In the genomic region with DNA sequence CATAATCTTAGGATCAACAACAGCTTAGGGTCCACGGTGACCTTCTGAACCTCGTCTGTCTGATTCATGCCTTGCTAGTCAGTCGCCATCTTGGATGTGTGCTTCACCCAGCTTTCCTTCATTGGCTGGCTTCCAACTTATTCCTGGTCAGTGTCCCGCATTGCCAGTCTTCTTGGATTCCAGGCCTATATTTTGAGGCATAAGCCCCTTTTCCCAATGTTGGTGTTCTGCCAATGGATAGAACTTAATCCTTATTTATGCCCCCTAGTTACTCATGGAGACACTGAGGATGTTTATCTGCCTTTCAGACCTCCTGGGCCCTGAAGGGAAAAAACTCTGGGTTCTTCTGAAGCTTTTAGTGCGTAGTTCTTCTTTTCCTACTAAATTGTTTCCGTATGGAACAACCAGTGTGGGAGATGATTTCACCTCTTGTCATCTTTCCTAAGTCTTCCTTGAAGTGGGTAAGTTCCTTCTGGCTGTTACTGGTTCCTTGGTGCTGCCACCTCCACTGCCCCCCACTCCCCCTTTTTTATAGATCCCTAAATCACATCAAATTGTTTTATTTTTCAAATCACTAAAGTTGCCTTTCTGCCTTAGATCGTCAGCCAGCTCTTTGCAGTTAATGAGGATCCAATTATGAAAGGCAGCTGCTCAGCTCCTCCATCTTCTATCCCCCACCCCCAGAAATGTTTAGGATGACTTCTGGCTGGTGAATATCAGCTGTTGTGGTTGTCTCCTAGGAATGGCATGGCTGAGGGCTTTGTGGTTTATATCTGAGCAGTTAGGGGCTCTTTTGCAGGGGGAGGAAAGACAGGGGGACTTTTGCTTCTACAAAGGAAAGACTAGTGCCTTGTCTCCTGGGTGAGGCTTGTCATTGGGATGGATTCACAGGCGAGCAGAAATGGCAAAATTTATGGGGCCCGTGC, we compare ENCODE assay signal across 21 cellular contexts. TPM values are rescaled to one million over a fixed set of nuclear protein-coding genes. Genes with fewer than 3 reads are reported as not detected.
A peak's percentile ranks its signal among the peaks of the same experiment; 100 is the strongest.
DNase-seq lines count a peak whose midpoint lies in the region; ATAC-seq and TF ChIP-seq lines count a peak whose summit lies in the region.
"Had no signal": no experiment of that assay in that cellular context is flagged by ENCODE, and none has a peak within 500 bp of the region (broad histone marks: within the 10 kb centered on the region; RNA-seq: fewer than 3 reads in every experiment).

No MANE protein-coding gene starts in this region.

- TF ChIP-seq POLR2A in stomach (IDR thresholded peaks at IDR 0.05): no peak

- H3K36me3 ChIP-seq in GM23338 (ENCODE audit: insufficient read depth) (peaks cover 10% of the 10 kb centered on the region), SK-N-MC (ENCODE audit: insufficient read depth, low read length) (peaks cover 68% of the 10 kb centered on the region; the same call in 1 of the 2 replicates), stomach (peaks cover 20 to 59% (median 53%) of the 10 kb centered on the region in 4 donors), right atrium auricular region (peaks cover 52% of the 10 kb centered on the region)

- no peak overlapping the region for H3K4me3 Mint-ChIP-seq in GM23338
- H3K4me3 Mint-ChIP-seq: activated CD8-positive, alpha-beta memory T cell treated with anti-CD3 and anti-CD28 coated beads, Interleukin-2, amount 10 ng/mL, durations not matched to agents 7 days and 5 days; stimulated activated effector memory CD8-positive, alpha-beta T cell treated with anti-CD3 and anti-CD28 coated beads, Interleukin-12 subunit alpha, Interleukin-12 subunit beta, amount 100 ng/mL, for 72 hours had no signal

- H3K79me2 ChIP-seq in GM23338 (replicated peaks; ENCODE audit: insufficient read depth): peaks cover 57% of the 10 kb centered on the region

- no peak overlapping the region for H3K4me2 ChIP-seq in GM23338

- TF ChIP-seq CTCF in GM23338 (conservative IDR thresholded peaks at IDR 0.05; ENCODE audit: low read depth in 2 of 2) (no peak), foreskin fibroblast (IDR thresholded peaks at IDR 0.05; ENCODE audit: low read depth, low read length) (no peak), stomach (IDR thresholded peaks at IDR 0.05) (no peak), right atrium auricular region (IDR thresholded peaks at IDR 0.05) (no peak)

- H3K9ac ChIP-seq in SK-N-MC (ENCODE audit: insufficient read length): no peak overlapping the region

- intact Hi-C loops in stomach (cut with DNase I; ENCODE audit: low total_unique reads): no loop called here

- H3K4me3 ChIP-seq in GM23338: no peak overlapping the region
- no peak overlapping the region for H3K4me3 ChIP-seq in SK-N-MC
- H3K4me3 ChIP-seq in foreskin fibroblast (ENCODE audit: low read depth in 1 of 2, low read length in 2 of 2): no peak overlapping the region
- no peak overlapping the region for H3K4me3 ChIP-seq in stomach
- H3K4me3 ChIP-seq in right atrium auricular region: no peak overlapping the region
- H3K4me3 ChIP-seq: left ventricle myocardium inferior, tibial nerve had no signal

- no peaks in the 10 kb centered on the region for H3F3A ChIP-seq in GM23338 (replicated peaks; ENCODE audit: low read depth)

- WGBS in stomach, 5 donors: 78 to 88% (median 84%) methylated on average over 9 of the region's 9 CpGs

- H3K9me3 Mint-ChIP-seq in GM23338: no peaks in the 10 kb centered on the region
- H3K9me3 Mint-ChIP-seq: stimulated activated effector memory CD8-positive, alpha-beta T cell treated with anti-CD3 and anti-CD28 coated beads, Interleukin-12 subunit alpha, Interleukin-12 subunit beta, amount 100 ng/mL, for 72 hours had no signal

- peaks cover 14% of the 10 kb centered on the region for H4K20me1 ChIP-seq in GM23338 (replicated peaks; ENCODE audit: insufficient read depth)

- H3K27ac Mint-ChIP-seq in GM23338: 0 out of 2 replicates have a peak overlapping the region, but pooled peaks have one; percentile 63
- H3K27ac Mint-ChIP-seq: activated CD8-positive, alpha-beta memory T cell treated with anti-CD3 and anti-CD28 coated beads, Interleukin-2, amount 10 ng/mL, durations not matched to agents 7 days and 5 days; stimulated activated effector memory CD8-positive, alpha-beta T cell treated with anti-CD3 and anti-CD28 coated beads, Interleukin-12 subunit alpha, Interleukin-12 subunit beta, amount 100 ng/mL, for 72 hours had no signal

- H3K27me3 ChIP-seq in GM23338 (ENCODE audit: insufficient read depth) (no peaks in the 10 kb centered on the region), stomach (no peaks in the 10 kb centered on the region), right atrium auricular region (no peaks in the 10 kb centered on the region)
- H3K27me3 ChIP-seq: tibial nerve had no signal

- DNase-seq in GM23338 (ENCODE audit: low spot score) (no peak), SK-N-MC (ENCODE audit: low read depth, low spot score) (no peak), foreskin fibroblast (peak; percentile 66 to 89), stomach (no peak), right atrium auricular region (ENCODE audit: low spot score) (no peak), ureter (ENCODE audit: low spot score) (no peak), NCI-H1105 treated with DMSO at 0.1 percent for 48 hours (lab: John Stamatoyannopoulos, UW) (no peak)
- no peak for DNase-seq in activated effector memory CD4-positive, alpha-beta T cell treated with Interleukin-2 at 50 U/mL for 16 hours
- DNase-seq: activated CD4-positive, alpha-beta T cell treated with anti-CD3 and anti-CD28 coated beads for 48 hours; activated CD8-positive, alpha-beta memory T cell treated with anti-CD3 and anti-CD28 coated beads, Interleukin-2, amount 10 ng/mL, durations not matched to agents 7 days and 5 days; activated effector memory CD4-positive, alpha-beta T cell treated with anti-CD3 and anti-CD28 coated beads, Interleukin-2, amount 50 U/mL, for 16 hours; central memory CD4-positive, alpha-beta T cell; erythroblast; Kasumi-1; left ventricle myocardium inferior; NCI-H526; right cardiac atrium; SW 1271 had no signal

- peaks cover 40% of the 10 kb centered on the region for H3K4me1 Mint-ChIP-seq in GM23338

- H3K27me3 Mint-ChIP-seq in GM23338 (ENCODE audit: insufficient read depth, low read depth, poor library complexity): peaks cover 5% of the 10 kb centered on the region

- peaks cover 10% of the 10 kb centered on the region for H3K4me1 ChIP-seq in GM23338 (ENCODE audit: insufficient read depth)
- H3K4me1 ChIP-seq in stomach: peaks cover 21 to 90% (median 58%) of the 10 kb centered on the region in 4 donors
- peaks cover 0 to 72% of the 10 kb centered on the region in 2 donors for H3K4me1 ChIP-seq in right atrium auricular region

- no peak for TF ChIP-seq EP300 in stomach (IDR thresholded peaks at IDR 0.05)

- peaks cover 55% of the 10 kb centered on the region for H3K36me3 Mint-ChIP-seq in GM23338 (ENCODE audit: low read depth)
- H3K36me3 Mint-ChIP-seq: activated CD8-positive, alpha-beta memory T cell treated with anti-CD3 and anti-CD28 coated beads, Interleukin-2, amount 10 ng/mL, durations not matched to agents 7 days and 5 days had no signal

- H3K27ac ChIP-seq in GM23338 (ENCODE audit: low read depth) (no peak overlapping the region), SK-N-MC (peak overlapping the region; percentile 1; the same call in 1 of the 2 replicates), stomach (peak overlapping the region in 3 of 5 donors; percentile 17 to 59 (median 28)), right atrium auricular region (no peak overlapping the region)
- H3K27ac ChIP-seq: left ventricle myocardium inferior had no signal

- H3K9me3 ChIP-seq in SK-N-MC (ENCODE audit: low read depth, low read length) (no peaks in the 10 kb centered on the region), stomach (no peaks in the 10 kb centered on the region), right atrium auricular region (no peaks in the 10 kb centered on the region)
- H3K9me3 ChIP-seq: left ventricle myocardium inferior, tibial nerve had no signal

- no peak for ATAC-seq in GM23338
- ATAC-seq: activated CD8-positive, alpha-beta memory T cell treated with anti-CD3 and anti-CD28 coated beads, Interleukin-2, amount 10 ng/mL, durations not matched to agents 7 days and 5 days; Panc1; right cardiac atrium; stimulated activated effector memory CD8-positive, alpha-beta T cell treated with anti-CD3 and anti-CD28 coated beads, Interleukin-12 subunit alpha, Interleukin-12 subunit beta, amount 100 ng/mL, for 72 hours had no signal

- no peaks in the 10 kb centered on the region for H3K9me2 ChIP-seq in GM23338 (ENCODE audit: insufficient read depth)

- no peak overlapping the region for H2AFZ ChIP-seq in GM23338

TF ChIP-seq in GM23338, 12 proteins besides CTCF, POLR2A, EP300 and RAD21 (continues in another document):
- no peak for TF ChIP-seq EZH2phosphoT487 (IDR thresholded peaks at IDR 0.05; ENCODE audit: unreplicated experiment)

RNA-seq across cellular contexts. Expression of a gene that starts 6.1 kb away (rescaled TPM):
- total RNA-seq in GM23338 (2014; rRNA removed; shearing (Covaris generic)): 38.9 and 46.4 TPM in 2 replicates
- polyA plus RNA-seq in GM23338 (2016; fragmentation: Nextera tagmentation; extraction: Ambion mirVana): 12.5 and 13.3 TPM in 2 replicates
- 100 to 1,000 TPM in 1 of 5 donors, 10 to 100 TPM in 4; 10.3 to 145 (median 21.6) TPM for total RNA-seq in stomach
- polyA plus RNA-seq in stomach: 10 to 100 TPM; 18.5 to 82.5 (median 41.5) TPM
- total RNA-seq in right atrium auricular region: 10 to 100 TPM; 46.1 to 67.4 TPM
- total RNA-seq in ureter: 43.2 TPM

Comparison
In these comparisons a context has a peak if more than half of its experiments do, and no peak if none do; other contexts are left out.
1. DNase-seq: peak in foreskin fibroblast (2 of 2); none in GM23338 (single experiment), SK-N-MC (single experiment), stomach (single experiment), right atrium auricular region (single experiment), activated effector memory CD4-positive, alpha-beta T cell treated with Interleukin-2 at 50 U/mL for 16 hours (single experiment), ureter (single experiment) and NCI-H1105 treated with DMSO at 0.1 percent for 48 hours (single experiment).
2. H3K27ac ChIP-seq: peak in SK-N-MC (single experiment) and stomach (3 of 5); none in GM23338 (single experiment) and right atrium auricular region (0 of 2).